ENCODE assay signal across 1 cellular context in the genomic region with DNA sequence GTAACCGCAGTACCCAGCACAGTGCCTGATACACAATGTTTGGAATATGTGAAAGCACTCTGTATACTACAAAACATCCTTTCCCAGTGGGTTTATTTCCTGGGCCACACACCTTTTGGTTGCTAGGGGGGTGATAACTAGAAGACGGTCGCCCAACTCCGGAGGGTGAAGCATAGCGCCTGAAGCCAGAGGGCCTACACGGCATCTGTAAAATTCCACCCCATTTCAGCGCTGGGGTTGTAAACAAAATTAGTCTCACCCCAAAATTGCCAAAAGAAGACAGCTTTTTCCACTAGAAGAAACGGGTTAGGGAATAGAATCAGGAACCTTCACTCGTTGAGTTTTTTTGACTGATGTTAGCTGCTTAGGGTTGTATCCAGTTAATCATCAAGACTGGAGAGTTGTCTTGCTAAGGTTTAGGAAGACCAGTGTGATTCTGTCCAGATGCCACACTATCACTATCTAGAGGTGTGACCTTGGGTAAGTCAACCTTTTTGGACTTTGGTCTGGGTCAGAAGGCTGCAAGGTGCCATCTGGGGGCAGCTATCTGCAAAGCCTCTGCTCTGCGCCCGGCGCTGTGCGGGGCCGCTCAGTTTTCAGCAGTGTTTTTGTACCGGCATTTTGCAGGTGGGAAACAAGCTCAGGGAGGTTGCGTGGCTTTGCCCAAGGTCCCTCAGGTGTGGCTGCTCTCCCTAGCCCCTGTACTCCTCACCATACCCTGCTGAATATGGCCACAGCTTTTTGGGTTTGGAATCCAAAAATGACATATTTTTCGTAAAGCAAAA.
TF ChIP-seq lines count a peak whose summit lies in the region.

No MANE protein-coding gene starts in this region.

TF ChIP-seq in HepG2, 621 proteins besides CTCF, POLR2A, EP300 and RAD21 (continued from another document and continues in another):
- TF ChIP-seq SP2 (CRISPR knock-in tag; IDR thresholded peaks at IDR 0.05), result no peak
- no peak; the same call in 1 of the 2 replicates for TF ChIP-seq NFYC (CRISPR knock-in tag; IDR thresholded peaks at IDR 0.05)
- no peak for TF ChIP-seq ZNF7 (CRISPR knock-in tag; IDR thresholded peaks at IDR 0.05)
- TF ChIP-seq, protein P1, sequence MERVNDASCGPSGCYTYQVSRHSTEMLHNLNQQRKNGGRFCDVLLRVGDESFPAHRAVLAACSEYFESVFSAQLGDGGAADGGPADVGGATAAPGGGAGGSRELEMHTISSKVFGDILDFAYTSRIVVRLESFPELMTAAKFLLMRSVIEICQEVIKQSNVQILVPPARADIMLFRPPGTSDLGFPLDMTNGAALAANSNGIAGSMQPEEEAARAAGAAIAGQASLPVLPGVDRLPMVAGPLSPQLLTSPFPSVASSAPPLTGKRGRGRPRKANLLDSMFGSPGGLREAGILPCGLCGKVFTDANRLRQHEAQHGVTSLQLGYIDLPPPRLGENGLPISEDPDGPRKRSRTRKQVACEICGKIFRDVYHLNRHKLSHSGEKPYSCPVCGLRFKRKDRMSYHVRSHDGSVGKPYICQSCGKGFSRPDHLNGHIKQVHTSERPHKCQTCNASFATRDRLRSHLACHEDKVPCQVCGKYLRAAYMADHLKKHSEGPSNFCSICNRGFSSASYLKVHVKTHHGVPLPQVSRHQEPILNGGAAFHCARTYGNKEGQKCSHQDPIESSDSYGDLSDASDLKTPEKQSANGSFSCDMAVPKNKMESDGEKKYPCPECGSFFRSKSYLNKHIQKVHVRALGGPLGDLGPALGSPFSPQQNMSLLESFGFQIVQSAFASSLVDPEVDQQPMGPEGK (CRISPR knock-in tag; IDR thresholded peaks at IDR 0.05), result peak; percentile 50
- TF ChIP-seq ZBTB1 (CRISPR knock-in tag; IDR thresholded peaks at IDR 0.05; ENCODE audit: borderline replicate concordance), result no peak
- TF ChIP-seq, protein P2, sequence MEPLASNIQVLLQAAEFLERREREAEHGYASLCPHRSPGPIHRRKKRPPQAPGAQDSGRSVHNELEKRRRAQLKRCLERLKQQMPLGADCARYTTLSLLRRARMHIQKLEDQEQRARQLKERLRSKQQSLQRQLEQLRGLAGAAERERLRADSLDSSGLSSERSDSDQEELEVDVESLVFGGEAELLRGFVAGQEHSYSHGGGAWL (CRISPR knock-in tag; IDR thresholded peaks at IDR 0.05), result no peak
- TF ChIP-seq ZFP36L1 (CRISPR knock-in tag; IDR thresholded peaks at IDR 0.05), result peak; percentile 55; the same call in 1 of the 2 replicates
- peak; percentile 19; the same call in 1 of the 2 replicates for TF ChIP-seq SSRP1 (CRISPR knock-in tag; IDR thresholded peaks at IDR 0.05)
- TF ChIP-seq MYC (CRISPR knock-in tag; IDR thresholded peaks at IDR 0.05; ENCODE audit: borderline replicate concordance), result no peak; the same call in 1 of the 2 replicates
- TF ChIP-seq, protein P3, sequence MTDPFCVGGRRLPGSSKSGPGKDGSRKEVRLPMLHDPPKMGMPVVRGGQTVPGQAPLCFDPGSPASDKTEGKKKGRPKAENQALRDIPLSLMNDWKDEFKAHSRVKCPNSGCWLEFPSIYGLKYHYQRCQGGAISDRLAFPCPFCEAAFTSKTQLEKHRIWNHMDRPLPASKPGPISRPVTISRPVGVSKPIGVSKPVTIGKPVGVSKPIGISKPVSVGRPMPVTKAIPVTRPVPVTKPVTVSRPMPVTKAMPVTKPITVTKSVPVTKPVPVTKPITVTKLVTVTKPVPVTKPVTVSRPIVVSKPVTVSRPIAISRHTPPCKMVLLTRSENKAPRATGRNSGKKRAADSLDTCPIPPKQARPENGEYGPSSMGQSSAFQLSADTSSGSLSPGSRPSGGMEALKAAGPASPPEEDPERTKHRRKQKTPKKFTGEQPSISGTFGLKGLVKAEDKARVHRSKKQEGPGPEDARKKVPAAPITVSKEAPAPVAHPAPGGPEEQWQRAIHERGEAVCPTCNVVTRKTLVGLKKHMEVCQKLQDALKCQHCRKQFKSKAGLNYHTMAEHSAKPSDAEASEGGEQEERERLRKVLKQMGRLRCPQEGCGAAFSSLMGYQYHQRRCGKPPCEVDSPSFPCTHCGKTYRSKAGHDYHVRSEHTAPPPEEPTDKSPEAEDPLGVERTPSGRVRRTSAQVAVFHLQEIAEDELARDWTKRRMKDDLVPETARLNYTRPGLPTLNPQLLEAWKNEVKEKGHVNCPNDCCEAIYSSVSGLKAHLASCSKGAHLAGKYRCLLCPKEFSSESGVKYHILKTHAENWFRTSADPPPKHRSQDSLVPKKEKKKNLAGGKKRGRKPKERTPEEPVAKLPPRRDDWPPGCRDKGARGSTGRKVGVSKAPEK (CRISPR knock-in tag; IDR thresholded peaks at IDR 0.05; ENCODE audit: borderline replicate concordance), result no peak
- TF ChIP-seq SIN3B (IDR thresholded peaks at IDR 0.05; ENCODE audit: low read length), result no peak
- TF ChIP-seq KDM1A (CRISPR knock-in tag; IDR thresholded peaks at IDR 0.05), result 0 out of 2 replicates have a peak, but pooled peaks have one; percentile 16
- TF ChIP-seq, protein P4, sequence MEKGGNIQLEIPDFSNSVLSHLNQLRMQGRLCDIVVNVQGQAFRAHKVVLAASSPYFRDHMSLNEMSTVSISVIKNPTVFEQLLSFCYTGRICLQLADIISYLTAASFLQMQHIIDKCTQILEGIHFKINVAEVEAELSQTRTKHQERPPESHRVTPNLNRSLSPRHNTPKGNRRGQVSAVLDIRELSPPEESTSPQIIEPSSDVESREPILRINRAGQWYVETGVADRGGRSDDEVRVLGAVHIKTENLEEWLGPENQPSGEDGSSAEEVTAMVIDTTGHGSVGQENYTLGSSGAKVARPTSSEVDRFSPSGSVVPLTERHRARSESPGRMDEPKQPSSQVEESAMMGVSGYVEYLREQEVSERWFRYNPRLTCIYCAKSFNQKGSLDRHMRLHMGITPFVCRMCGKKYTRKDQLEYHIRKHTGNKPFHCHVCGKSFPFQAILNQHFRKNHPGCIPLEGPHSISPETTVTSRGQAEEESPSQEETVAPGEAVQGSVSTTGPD (CRISPR knock-in tag; IDR thresholded peaks at IDR 0.05), result no peak
- 0 out of 2 replicates have a peak, but pooled peaks have one; percentile 71 for TF ChIP-seq ZNF850 (CRISPR knock-in tag; conservative IDR thresholded peaks at IDR 0.05)
- TF ChIP-seq, protein P5, sequence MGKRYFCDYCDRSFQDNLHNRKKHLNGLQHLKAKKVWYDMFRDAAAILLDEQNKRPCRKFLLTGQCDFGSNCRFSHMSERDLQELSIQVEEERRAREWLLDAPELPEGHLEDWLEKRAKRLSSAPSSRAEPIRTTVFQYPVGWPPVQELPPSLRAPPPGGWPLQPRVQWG (CRISPR knock-in tag; IDR thresholded peaks at IDR 0.05; ENCODE audit: borderline replicate concordance, low read depth), result no peak
- peak; percentile 100 for TF ChIP-seq ESRRA (CRISPR knock-in tag; IDR thresholded peaks at IDR 0.05; ENCODE audit: low read depth)
- TF ChIP-seq ATF1 (CRISPR knock-in tag; IDR thresholded peaks at IDR 0.05), result 0 out of 2 replicates have a peak, but pooled peaks have one; percentile 18
- TF ChIP-seq U2AF1 (optimal IDR thresholded peaks at IDR 0.05; ENCODE audit: low read depth, low read length), result no peak
- TF ChIP-seq, protein P6, sequence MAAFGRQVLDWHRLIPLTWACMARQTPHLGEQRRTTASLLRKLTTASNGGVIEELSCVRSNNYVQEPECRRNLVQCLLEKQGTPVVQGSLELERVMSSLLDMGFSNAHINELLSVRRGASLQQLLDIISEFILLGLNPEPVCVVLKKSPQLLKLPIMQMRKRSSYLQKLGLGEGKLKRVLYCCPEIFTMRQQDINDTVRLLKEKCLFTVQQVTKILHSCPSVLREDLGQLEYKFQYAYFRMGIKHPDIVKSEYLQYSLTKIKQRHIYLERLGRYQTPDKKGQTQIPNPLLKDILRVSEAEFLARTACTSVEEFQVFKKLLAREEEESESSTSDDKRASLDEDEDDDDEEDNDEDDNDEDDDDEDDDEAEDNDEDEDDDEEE (CRISPR knock-in tag; IDR thresholded peaks at IDR 0.05), result no peak
- TF ChIP-seq, protein P7, sequence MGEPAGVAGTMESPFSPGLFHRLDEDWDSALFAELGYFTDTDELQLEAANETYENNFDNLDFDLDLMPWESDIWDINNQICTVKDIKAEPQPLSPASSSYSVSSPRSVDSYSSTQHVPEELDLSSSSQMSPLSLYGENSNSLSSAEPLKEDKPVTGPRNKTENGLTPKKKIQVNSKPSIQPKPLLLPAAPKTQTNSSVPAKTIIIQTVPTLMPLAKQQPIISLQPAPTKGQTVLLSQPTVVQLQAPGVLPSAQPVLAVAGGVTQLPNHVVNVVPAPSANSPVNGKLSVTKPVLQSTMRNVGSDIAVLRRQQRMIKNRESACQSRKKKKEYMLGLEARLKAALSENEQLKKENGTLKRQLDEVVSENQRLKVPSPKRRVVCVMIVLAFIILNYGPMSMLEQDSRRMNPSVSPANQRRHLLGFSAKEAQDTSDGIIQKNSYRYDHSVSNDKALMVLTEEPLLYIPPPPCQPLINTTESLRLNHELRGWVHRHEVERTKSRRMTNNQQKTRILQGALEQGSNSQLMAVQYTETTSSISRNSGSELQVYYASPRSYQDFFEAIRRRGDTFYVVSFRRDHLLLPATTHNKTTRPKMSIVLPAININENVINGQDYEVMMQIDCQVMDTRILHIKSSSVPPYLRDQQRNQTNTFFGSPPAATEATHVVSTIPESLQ (CRISPR knock-in tag; conservative IDR thresholded peaks at IDR 0.05), result no peak
- TF ChIP-seq, protein P8, sequence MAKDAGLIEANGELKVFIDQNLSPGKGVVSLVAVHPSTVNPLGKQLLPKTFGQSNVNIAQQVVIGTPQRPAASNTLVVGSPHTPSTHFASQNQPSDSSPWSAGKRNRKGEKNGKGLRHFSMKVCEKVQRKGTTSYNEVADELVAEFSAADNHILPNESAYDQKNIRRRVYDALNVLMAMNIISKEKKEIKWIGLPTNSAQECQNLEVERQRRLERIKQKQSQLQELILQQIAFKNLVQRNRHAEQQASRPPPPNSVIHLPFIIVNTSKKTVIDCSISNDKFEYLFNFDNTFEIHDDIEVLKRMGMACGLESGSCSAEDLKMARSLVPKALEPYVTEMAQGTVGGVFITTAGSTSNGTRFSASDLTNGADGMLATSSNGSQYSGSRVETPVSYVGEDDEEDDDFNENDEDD (CRISPR knock-in tag; IDR thresholded peaks at IDR 0.05; ENCODE audit: borderline replicate concordance), result no peak
- TF ChIP-seq, protein P9, sequence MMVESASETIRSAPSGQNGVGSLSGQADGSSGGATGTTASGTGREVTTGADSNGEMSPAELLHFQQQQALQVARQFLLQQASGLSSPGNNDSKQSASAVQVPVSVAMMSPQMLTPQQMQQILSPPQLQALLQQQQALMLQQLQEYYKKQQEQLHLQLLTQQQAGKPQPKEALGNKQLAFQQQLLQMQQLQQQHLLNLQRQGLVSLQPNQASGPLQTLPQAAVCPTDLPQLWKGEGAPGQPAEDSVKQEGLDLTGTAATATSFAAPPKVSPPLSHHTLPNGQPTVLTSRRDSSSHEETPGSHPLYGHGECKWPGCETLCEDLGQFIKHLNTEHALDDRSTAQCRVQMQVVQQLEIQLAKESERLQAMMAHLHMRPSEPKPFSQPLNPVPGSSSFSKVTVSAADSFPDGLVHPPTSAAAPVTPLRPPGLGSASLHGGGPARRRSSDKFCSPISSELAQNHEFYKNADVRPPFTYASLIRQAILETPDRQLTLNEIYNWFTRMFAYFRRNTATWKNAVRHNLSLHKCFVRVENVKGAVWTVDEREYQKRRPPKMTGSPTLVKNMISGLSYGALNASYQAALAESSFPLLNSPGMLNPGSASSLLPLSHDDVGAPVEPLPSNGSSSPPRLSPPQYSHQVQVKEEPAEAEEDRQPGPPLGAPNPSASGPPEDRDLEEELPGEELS (CRISPR knock-in tag; IDR thresholded peaks at IDR 0.05), result peak; percentile 52; the same call in 1 of the 2 replicates
- TF ChIP-seq, protein P10, sequence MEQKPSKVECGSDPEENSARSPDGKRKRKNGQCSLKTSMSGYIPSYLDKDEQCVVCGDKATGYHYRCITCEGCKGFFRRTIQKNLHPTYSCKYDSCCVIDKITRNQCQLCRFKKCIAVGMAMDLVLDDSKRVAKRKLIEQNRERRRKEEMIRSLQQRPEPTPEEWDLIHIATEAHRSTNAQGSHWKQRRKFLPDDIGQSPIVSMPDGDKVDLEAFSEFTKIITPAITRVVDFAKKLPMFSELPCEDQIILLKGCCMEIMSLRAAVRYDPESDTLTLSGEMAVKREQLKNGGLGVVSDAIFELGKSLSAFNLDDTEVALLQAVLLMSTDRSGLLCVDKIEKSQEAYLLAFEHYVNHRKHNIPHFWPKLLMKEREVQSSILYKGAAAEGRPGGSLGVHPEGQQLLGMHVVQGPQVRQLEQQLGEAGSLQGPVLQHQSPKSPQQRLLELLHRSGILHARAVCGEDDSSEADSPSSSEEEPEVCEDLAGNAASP (CRISPR knock-in tag; IDR thresholded peaks at IDR 0.05; ENCODE audit: borderline replicate concordance), result peak; percentile 90; the same call in 1 of the 2 replicates
- TF ChIP-seq REPIN1 (CRISPR knock-in tag; IDR thresholded peaks at IDR 0.05; ENCODE audit: borderline replicate concordance, low read depth), result peak; percentile 31; the same call in 1 of the 2 replicates
- peak; percentile 31; the same call in 1 of the 2 replicates for TF ChIP-seq ZNF891 (CRISPR knock-in tag; IDR thresholded peaks at IDR 0.05)
- TF ChIP-seq AHR (CRISPR knock-in tag; IDR thresholded peaks at IDR 0.05), result no peak
- TF ChIP-seq FOXO1 (CRISPR knock-in tag; IDR thresholded peaks at IDR 0.05), result peak; percentile 25
- TF ChIP-seq MEIS1 (CRISPR knock-in tag; IDR thresholded peaks at IDR 0.05; ENCODE audit: borderline replicate concordance), result peak; percentile 9; the same call in 1 of the 2 replicates
- no peak for TF ChIP-seq CBX1 (IDR thresholded peaks at IDR 0.05; ENCODE audit: low read depth)
- TF ChIP-seq ARNT2 (CRISPR knock-in tag; IDR thresholded peaks at IDR 0.05; ENCODE audit: low read depth), result peak; percentile 10; the same call in 1 of the 2 replicates
- TF ChIP-seq EHMT2 (IDR thresholded peaks at IDR 0.05; ENCODE audit: borderline replicate concordance, low read depth, low read length), result no peak
- peak; percentile 15; the same call in 1 of the 2 replicates for TF ChIP-seq YEATS4 (CRISPR knock-in tag; IDR thresholded peaks at IDR 0.05; ENCODE audit: borderline replicate concordance)
- no peak for TF ChIP-seq HNRNPUL1 (IDR thresholded peaks at IDR 0.05; ENCODE audit: low read depth, low read length)
- TF ChIP-seq ZSCAN21 (CRISPR knock-in tag; IDR thresholded peaks at IDR 0.05; ENCODE audit: borderline replicate concordance), result 0 out of 2 replicates have a peak, but pooled peaks have one; percentile 47
- no peak; the same call in 1 of the 2 replicates for TF ChIP-seq ZSCAN9 (CRISPR knock-in tag; IDR thresholded peaks at IDR 0.05; ENCODE audit: borderline replicate concordance)
- TF ChIP-seq, protein P11, sequence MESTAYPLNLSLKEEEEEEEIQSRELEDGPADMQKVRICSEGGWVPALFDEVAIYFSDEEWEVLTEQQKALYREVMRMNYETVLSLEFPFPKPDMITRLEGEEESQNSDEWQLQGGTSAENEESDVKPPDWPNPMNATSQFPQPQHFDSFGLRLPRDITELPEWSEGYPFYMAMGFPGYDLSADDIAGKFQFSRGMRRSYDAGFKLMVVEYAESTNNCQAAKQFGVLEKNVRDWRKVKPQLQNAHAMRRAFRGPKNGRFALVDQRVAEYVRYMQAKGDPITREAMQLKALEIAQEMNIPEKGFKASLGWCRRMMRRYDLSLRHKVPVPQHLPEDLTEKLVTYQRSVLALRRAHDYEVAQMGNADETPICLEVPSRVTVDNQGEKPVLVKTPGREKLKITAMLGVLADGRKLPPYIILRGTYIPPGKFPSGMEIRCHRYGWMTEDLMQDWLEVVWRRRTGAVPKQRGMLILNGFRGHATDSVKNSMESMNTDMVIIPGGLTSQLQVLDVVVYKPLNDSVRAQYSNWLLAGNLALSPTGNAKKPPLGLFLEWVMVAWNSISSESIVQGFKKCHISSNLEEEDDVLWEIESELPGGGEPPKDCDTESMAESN (CRISPR knock-in tag; conservative IDR thresholded peaks at IDR 0.05), result peak; percentile 71; the same call in 1 of the 2 replicates
- TF ChIP-seq ZFAT (CRISPR knock-in tag; conservative IDR thresholded peaks at IDR 0.05), result no peak
- TF ChIP-seq ZNF558 (CRISPR knock-in tag; IDR thresholded peaks at IDR 0.05; ENCODE audit: borderline replicate concordance), result no peak
- no peak for TF ChIP-seq ZNF75D (CRISPR knock-in tag; IDR thresholded peaks at IDR 0.05; ENCODE audit: borderline replicate concordance)
- TF ChIP-seq ETV5 (CRISPR knock-in tag; IDR thresholded peaks at IDR 0.05; ENCODE audit: borderline replicate concordance), result no peak
- no peak for TF ChIP-seq SP1 (IDR thresholded peaks at IDR 0.05)
- no peak for TF ChIP-seq SP1 (CRISPR knock-in tag; IDR thresholded peaks at IDR 0.05)
